In genomic region chr4:41796545-41797210, GRCh38 we compare ENCODE assay signal across 24 cellular contexts. TPM values are rescaled to one million over a fixed set of nuclear protein-coding genes. Genes with fewer than 3 reads are reported as not detected.
A peak's percentile ranks its signal among the peaks of the same experiment; 100 is the strongest.
DNase-seq lines count a peak whose midpoint lies in the region; ATAC-seq and TF ChIP-seq lines count a peak whose summit lies in the region.
"Had no signal": no experiment of that assay in that cellular context is flagged by ENCODE, and none has a peak within 500 bp of the region (broad histone marks: within the 10 kb centered on the region; RNA-seq: fewer than 3 reads in every experiment).

No MANE protein-coding gene starts in this region.

- peaks cover 55% of the 10 kb centered on the region for H3K27me3 ChIP-seq in left ventricle myocardium inferior (ENCODE audit: low read depth)

- H3K36me3 Mint-ChIP-seq in activated T-helper 1 cell treated with anti-CD3 and anti-CD28 coated beads, Interleukin-12 subunit alpha, Interleukin-12 subunit beta, Interleukin-2, Interleukin-4 antibody, amounts not matched to agents 30 ng/mL and 10 ng/mL and 1 ng/mL, durations not matched to agents 14 hours and 24 hours and 36 hours (ENCODE audit: low read depth): no peaks in the 10 kb centered on the region
- H3K36me3 Mint-ChIP-seq: activated CD8-positive, alpha-beta memory T cell treated with anti-CD3 and anti-CD28 coated beads, Interleukin-2, amount 10 ng/mL, durations not matched to agents 7 days and 5 days; CD4-positive, alpha-beta memory T cell had no signal

- no peak overlapping the region for H3K4me3 Mint-ChIP-seq in activated T-helper 1 cell treated with anti-CD3 and anti-CD28 coated beads, Interleukin-12 subunit alpha, Interleukin-12 subunit beta, Interleukin-2, Interleukin-4 antibody, amounts not matched to agents 30 ng/mL and 10 ng/mL and 1 ng/mL, durations not matched to agents 14 hours and 24 hours and 36 hours
- H3K4me3 Mint-ChIP-seq: activated CD8-positive, alpha-beta memory T cell treated with anti-CD3 and anti-CD28 coated beads, Interleukin-2, amount 10 ng/mL, durations not matched to agents 7 days and 5 days; CD4-positive, alpha-beta memory T cell; stimulated activated naive CD8-positive, alpha-beta T cell treated with anti-CD3 and anti-CD28 coated beads, Interleukin-15, amount 100 ng/mL, for 72 hours; T-helper 2 cell treated with Interferon-gamma antibody and Interleukin-4, amounts not matched to agents 5 μg/mL and 100 μg/mL, for 36 hours had no signal

- ATAC-seq in left cardiac atrium: peak; percentile 50 to 74
- ATAC-seq: activated CD8-positive, alpha-beta memory T cell treated with anti-CD3 and anti-CD28 coated beads, Interleukin-2, amount 10 ng/mL, durations not matched to agents 7 days and 5 days; left lobe of liver; stimulated activated naive CD8-positive, alpha-beta T cell treated with anti-CD3 and anti-CD28 coated beads, Interleukin-15, amount 100 ng/mL, for 72 hours; upper lobe of right lung had no signal

- intact Hi-C loops in left cardiac atrium (cut with DNase I) (no loop called here), left ventricle myocardium inferior (cut with micrococcal nuclease) (no loop called here)
- intact Hi-C loops in activated T-helper 1 cell treated with anti-CD3 and anti-CD28 coated beads, Interleukin-12 subunit alpha, Interleukin-12 subunit beta, Interleukin-2, Interleukin-4 antibody, amounts not matched to agents 30 ng/mL and 10 ng/mL and 1 ng/mL, durations not matched to agents 14 hours and 24 hours and 36 hours (cut with micrococcal nuclease): no loop called here

- no peaks in the 10 kb centered on the region for H3K9me3 Mint-ChIP-seq in activated T-helper 1 cell treated with anti-CD3 and anti-CD28 coated beads, Interleukin-12 subunit alpha, Interleukin-12 subunit beta, Interleukin-2, Interleukin-4 antibody, amounts not matched to agents 30 ng/mL and 10 ng/mL and 1 ng/mL, durations not matched to agents 14 hours and 24 hours and 36 hours
- H3K9me3 Mint-ChIP-seq: stimulated activated naive CD8-positive, alpha-beta T cell treated with anti-CD3 and anti-CD28 coated beads, Interleukin-15, amount 100 ng/mL, for 72 hours; T-helper 2 cell treated with Interferon-gamma antibody and Interleukin-4, amounts not matched to agents 5 μg/mL and 100 μg/mL, for 36 hours had no signal

- H3K27ac Mint-ChIP-seq in activated T-helper 1 cell treated with anti-CD3 and anti-CD28 coated beads, Interleukin-12 subunit alpha, Interleukin-12 subunit beta, Interleukin-2, Interleukin-4 antibody, amounts not matched to agents 30 ng/mL and 10 ng/mL and 1 ng/mL, durations not matched to agents 14 hours and 24 hours and 36 hours: no peak overlapping the region
- H3K27ac Mint-ChIP-seq: activated CD8-positive, alpha-beta memory T cell treated with anti-CD3 and anti-CD28 coated beads, Interleukin-2, amount 10 ng/mL, durations not matched to agents 7 days and 5 days; CD4-positive, alpha-beta memory T cell; stimulated activated naive CD8-positive, alpha-beta T cell treated with anti-CD3 and anti-CD28 coated beads, Interleukin-15, amount 100 ng/mL, for 72 hours; T-helper 2 cell treated with Interferon-gamma antibody and Interleukin-4, amounts not matched to agents 5 μg/mL and 100 μg/mL, for 36 hours had no signal

- peaks cover 15% of the 10 kb centered on the region for H3K4me1 ChIP-seq in left ventricle myocardium inferior
- H3K4me1 ChIP-seq: psoas muscle, upper lobe of right lung had no signal

- H3K4me3 ChIP-seq in left ventricle myocardium inferior (no peak overlapping the region), choroid plexus epithelial cell (ENCODE audit: low read depth, low read length) (no peak overlapping the region), coronary artery (no peak overlapping the region)
- H3K4me3 ChIP-seq: GM23248, psoas muscle, upper lobe of right lung had no signal

- no peak for DNase-seq in left cardiac atrium
- DNase-seq in left ventricle myocardium inferior: no peak
- DNase-seq in choroid plexus epithelial cell (ENCODE audit: low read depth): peak; percentile 2
- peak; percentile 12 for DNase-seq in kidney tubule cell (ENCODE audit: low spot score)
- no peak for DNase-seq in SKM-1 treated with dmso at 0.1 percent for 144 hours (lab: John Stamatoyannopoulos, UW; ENCODE audit: unreplicated experiment)
- no peak for DNase-seq in activated T-helper 1 cell treated with anti-CD3 and anti-CD28 coated beads, Interleukin-12 subunit alpha, Interleukin-12 subunit beta, Interleukin-2, Interleukin-4 antibody, amounts not matched to agents 30 ng/mL and 10 ng/mL and 1 ng/mL, durations not matched to agents 14 hours and 24 hours and 36 hours (ENCODE audit: low spot score)
- no peak for DNase-seq in coronary artery (ENCODE audit: low spot score)
- DNase-seq in NCI-H345 treated with DMSO at 0.1 percent for 48 hours (lab: John Stamatoyannopoulos, UW; ENCODE audit: unreplicated experiment): no peak
- DNase-seq: ACHN; activated CD4-positive, alpha-beta T cell treated with anti-CD3 and anti-CD28 coated beads for 1 hour; activated CD8-positive, alpha-beta memory T cell treated with anti-CD3 and anti-CD28 coated beads, Interleukin-2, amount 10 ng/mL, durations not matched to agents 7 days and 5 days; activated gamma-delta T cell; CD4-positive, alpha-beta memory T cell; cortex of kidney; GM23248; NCI-H1105 treated with DMSO at 0.1 percent for 48 hours; psoas muscle; stimulated activated CD4-positive, alpha-beta T cell treated with anti-CD3 and anti-CD28 coated beads, Interleukin-15, amount 100 ng/mL, for 24 hours; stimulated activated naive CD8-positive, alpha-beta T cell treated with anti-CD3 and anti-CD28 coated beads, Interleukin-15, amount 100 ng/mL, for 72 hours; upper lobe of right lung had no signal

- H3K27ac ChIP-seq in left ventricle myocardium inferior (replicated peaks) (no peak overlapping the region), coronary artery (no peak overlapping the region)
- H3K27ac ChIP-seq: GM23248, psoas muscle, upper lobe of right lung had no signal

- no peak for TF ChIP-seq CTCF in left ventricle myocardium inferior (IDR thresholded peaks at IDR 0.05; ENCODE audit: borderline replicate concordance)
- TF ChIP-seq CTCF in choroid plexus epithelial cell (conservative IDR thresholded peaks at IDR 0.05; ENCODE audit: low read depth, low read length): no peak
- no peak for TF ChIP-seq CTCF in coronary artery (IDR thresholded peaks at IDR 0.05)

- H3K4me1 Mint-ChIP-seq in activated T-helper 1 cell treated with anti-CD3 and anti-CD28 coated beads, Interleukin-12 subunit alpha, Interleukin-12 subunit beta, Interleukin-2, Interleukin-4 antibody, amounts not matched to agents 30 ng/mL and 10 ng/mL and 1 ng/mL, durations not matched to agents 14 hours and 24 hours and 36 hours (ENCODE audit: low read depth): no peaks in the 10 kb centered on the region
- H3K4me1 Mint-ChIP-seq: activated CD8-positive, alpha-beta memory T cell treated with anti-CD3 and anti-CD28 coated beads, Interleukin-2, amount 10 ng/mL, durations not matched to agents 7 days and 5 days; CD4-positive, alpha-beta memory T cell; stimulated activated naive CD8-positive, alpha-beta T cell treated with anti-CD3 and anti-CD28 coated beads, Interleukin-15, amount 100 ng/mL, for 72 hours had no signal

- no peaks in the 10 kb centered on the region for H3K36me3 ChIP-seq in left ventricle myocardium inferior
- H3K36me3 ChIP-seq: upper lobe of right lung had no signal

- no peaks in the 10 kb centered on the region for H3K27me3 Mint-ChIP-seq in activated T-helper 1 cell treated with anti-CD3 and anti-CD28 coated beads, Interleukin-12 subunit alpha, Interleukin-12 subunit beta, Interleukin-2, Interleukin-4 antibody, amounts not matched to agents 30 ng/mL and 10 ng/mL and 1 ng/mL, durations not matched to agents 14 hours and 24 hours and 36 hours (ENCODE audit: insufficient read depth)

- no peaks in the 10 kb centered on the region for H3K9me3 ChIP-seq in left ventricle myocardium inferior (replicated peaks)
- H3K9me3 ChIP-seq: psoas muscle, upper lobe of right lung had no signal

RNA-seq across cellular contexts. Expression of gene PHOX2B, which starts 48.2 kb away (rescaled TPM):
- not detected for total RNA-seq in left cardiac atrium
- total RNA-seq in left ventricle myocardium inferior: not detected
- not detected in 2 replicates for total RNA-seq in activated T-helper 1 cell treated with anti-CD3 and anti-CD28 coated beads, Interleukin-12 subunit alpha, Interleukin-12 subunit beta, Interleukin-2, Interleukin-4 antibody, amounts not matched to agents 30 ng/mL and 10 ng/mL and 1 ng/mL, durations not matched to agents 14 hours and 24 hours and 36 hours
- total RNA-seq: activated CD8-positive, alpha-beta memory T cell treated with anti-CD3 and anti-CD28 coated beads, Interleukin-2, amount 10 ng/mL, durations not matched to agents 7 days and 5 days; CD4-positive, alpha-beta memory T cell; epithelial cell of proximal tubule; GM23248; left lobe of liver; NCI-H460; psoas muscle; upper lobe of right lung had no signal

Comparison
In these comparisons a context has a peak if more than half of its experiments do, and no peak if none do; other contexts are left out.
1. DNase-seq: peak in choroid plexus epithelial cell (single experiment) and kidney tubule cell (single experiment); none in left cardiac atrium (single experiment), left ventricle myocardium inferior (single experiment), SKM-1 treated with dmso at 0.1 percent for 144 hours (single experiment), activated T-helper 1 cell treated with anti-CD3 and anti-CD28 coated beads, Interleukin-12 subunit alpha, Interleukin-12 subunit beta, Interleukin-2, Interleukin-4 antibody, amounts not matched to agents 30 ng/mL and 10 ng/mL and 1 ng/mL, durations not matched to agents 14 hours and 24 hours and 36 hours (single experiment), coronary artery (single experiment) and NCI-H345 treated with DMSO at 0.1 percent for 48 hours (single experiment).